ENCODE assay signal across 19 cellular contexts in the genomic region with DNA sequence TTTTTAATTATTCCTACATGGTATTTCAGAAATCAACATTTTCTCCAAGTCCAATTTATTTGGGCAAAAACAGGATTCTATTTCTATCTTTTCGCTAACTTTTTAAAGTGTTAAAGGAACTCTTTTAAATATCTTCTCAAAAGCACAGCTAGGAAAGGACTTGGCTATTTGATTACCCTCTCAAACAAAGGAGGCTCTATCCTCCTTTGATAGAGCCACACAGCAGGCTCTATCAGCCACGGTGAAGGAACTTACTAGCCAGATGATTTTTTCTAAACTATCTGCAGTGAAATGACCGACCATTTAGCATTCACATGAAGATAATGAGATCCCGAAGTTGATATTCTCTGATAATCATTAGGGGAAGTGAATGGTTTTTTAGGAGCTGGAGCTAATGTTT. TPM values are rescaled to one million over a fixed set of nuclear protein-coding genes. Genes with fewer than 3 reads are reported as not detected.
DNase-seq lines count a peak whose midpoint lies in the region; ATAC-seq and TF ChIP-seq lines count a peak whose summit lies in the region.
"Had no signal": no experiment of that assay in that cellular context is flagged by ENCODE, and none has a peak within 500 bp of the region (broad histone marks: within the 10 kb centered on the region; RNA-seq: fewer than 3 reads in every experiment).

No MANE protein-coding gene starts in this region.

- H3K9me3 ChIP-seq in SK-N-SH (no peaks in the 10 kb centered on the region), ectodermal cell (ENCODE audit: control insufficient read depth, low read length) (no peaks in the 10 kb centered on the region), Caco-2 (no peaks in the 10 kb centered on the region), upper lobe of right lung (no peaks in the 10 kb centered on the region)
- H3K9me3 ChIP-seq: BLaER1 treated with 17β-estradiol and CSF1 and Interleukin-3, amounts not matched to agents 10 nM and 100 nM had no signal

- no peak for TF ChIP-seq RAD21 in SK-N-SH (IDR thresholded peaks at IDR 0.05; ENCODE audit: low read length)

- H3K4me1 ChIP-seq in SK-N-SH (ENCODE audit: control insufficient read depth in 1 of 2, insufficient read depth in 2 of 2, low read depth in 1 of 2, low read length in 1 of 2) (peaks cover 0 to 10% of the 10 kb centered on the region in 2 experiments; a peak in 2 of 4 replicates), ectodermal cell (ENCODE audit: control insufficient read depth, insufficient read depth, low read length) (peaks cover 15% of the 10 kb centered on the region), Caco-2 (no peaks in the 10 kb centered on the region), upper lobe of right lung (no peaks in the 10 kb centered on the region)

- H3K4me1 Mint-ChIP-seq in Caco-2 (ENCODE audit: low read depth, unreplicated experiment) = no peaks in the 10 kb centered on the region
- H3K4me1 Mint-ChIP-seq: CD4-positive, alpha-beta memory T cell had no signal

- no peak for TF ChIP-seq CTCF in SK-N-SH (IDR thresholded peaks at IDR 0.05)
- no peak for TF ChIP-seq CTCF in Caco-2 (IDR thresholded peaks at IDR 0.05; ENCODE audit: insufficient read depth in 1 of 2, low read depth in 1 of 2, low read length in 1 of 2, severe bottlenecking in 1 of 2, unreplicated experiment in 1 of 2)
- no peak for TF ChIP-seq CTCF in upper lobe of right lung (IDR thresholded peaks at IDR 0.05)

- H3K9me2 ChIP-seq in SK-N-SH = no peaks in the 10 kb centered on the region

- no peak for ATAC-seq in upper lobe of right lung

- POLR2A ChIA-PET in SK-N-SH (lab: Yijun Ruan, JAX) = interaction anchor here (0.6 kb wide), 1 partner anchor 128 kb away, joined by 4 read pairs; no protein-coding TSS in a partner anchor
- POLR2A ChIA-PET in Caco-2 (lab: Charles Lee) = no interaction called here

- no peaks in the 10 kb centered on the region for H3K79me2 ChIP-seq in SK-N-SH (ENCODE audit: insufficient read depth)

- no peaks in the 10 kb centered on the region for H3K9me3 Mint-ChIP-seq in Caco-2 (ENCODE audit: unreplicated experiment)
- H3K9me3 Mint-ChIP-seq: CD4-positive, alpha-beta memory T cell had no signal

- no peak overlapping the region for H3K4me3 Mint-ChIP-seq in Caco-2 (ENCODE audit: unreplicated experiment)
- H3K4me3 Mint-ChIP-seq: CD4-positive, alpha-beta memory T cell had no signal

- no peak overlapping the region for H3K9ac ChIP-seq in SK-N-SH
- H3K9ac ChIP-seq: BLaER1 treated with 17β-estradiol and CSF1 and Interleukin-3, amounts not matched to agents 10 nM and 100 nM had no signal

- whole genome bisulfite sequencing in SK-N-SH (ENCODE audit: low lambda C conversion rate) = 44% methylated on average over 4 of the region's 4 CpGs
- WGBS in ectodermal cell, 2 experiments = 70 to 75% methylated on average over 4 of the region's 4 CpGs

- H3K27me3 ChIP-seq in SK-N-SH (ENCODE audit: insufficient read depth) (no peaks in the 10 kb centered on the region), ectodermal cell (ENCODE audit: control insufficient read depth, insufficient read depth, low read length, poor library complexity, severe bottlenecking) (no peaks in the 10 kb centered on the region), Caco-2 (replicated peaks; ENCODE audit: control insufficient read depth, insufficient read depth, low read length) (no peaks in the 10 kb centered on the region), upper lobe of right lung (no peaks in the 10 kb centered on the region)
- H3K27me3 ChIP-seq: BLaER1 treated with 17β-estradiol and CSF1 and Interleukin-3, amounts not matched to agents 10 nM and 100 nM had no signal

- no peak overlapping the region for H3K4me2 ChIP-seq in SK-N-SH
- H3K4me2 ChIP-seq: BLaER1 treated with 17β-estradiol and CSF1 and Interleukin-3, amounts not matched to agents 10 nM and 100 nM had no signal

- no peaks in the 10 kb centered on the region for H3F3A ChIP-seq in SK-N-SH (replicated peaks; ENCODE audit: insufficient read depth)

- BruUV-seq in Caco-2 (replicated peaks; lab: Mats Ljungman, UMichigan) = no TSS peak

- peak overlapping the region in 1 of 2 experiments; percentile 74; a peak in 2 of 4 replicates for H3K27ac ChIP-seq in SK-N-SH (ENCODE audit: low read depth in 2 of 2, low read length in 1 of 2)
- H3K27ac ChIP-seq in ectodermal cell (ENCODE audit: insufficient read depth, low read depth, low read length, poor library complexity, severe bottlenecking) = peak overlapping the region; percentile 26
- no peak overlapping the region for H3K27ac ChIP-seq in upper lobe of right lung
- H3K27ac ChIP-seq: BLaER1 treated with 17β-estradiol and CSF1 and Interleukin-3, amounts not matched to agents 10 nM and 100 nM; RWPE1 had no signal

- intact Hi-C loops in Caco-2 (cut with micrococcal nuclease; ENCODE audit: unreplicated experiment) = no loop called here
- intact Hi-C loops in upper lobe of right lung (cut with DNase I) = no loop called here

- no peak overlapping the region for H2AFZ ChIP-seq in SK-N-SH (ENCODE audit: low read depth)

- no peak overlapping the region for H3K27ac Mint-ChIP-seq in Caco-2 (ENCODE audit: unreplicated experiment)

- CTCF ChIA-PET in SK-N-SH (lab: Yijun Ruan, JAX) = interaction anchor here (1.1 to 3.6 kb wide), 4 partner anchors 9 to 161 kb away, joined by 3 to 18 read pairs (median 6); a partner anchor contains a TSS
- CTCF ChIA-PET in Caco-2 (lab: Charles Lee) = no interaction called here

- peak; percentile 85 for DNase-seq in COLO829 (ENCODE audit: low spot score)
- peak; percentile 46 for DNase-seq in SK-N-SH
- DNase-seq in midbrain (lab: John Stamatoyannopoulos, UW) = peak; percentile 15
- no peak for DNase-seq in erythroblast (lab: John Stamatoyannopoulos, UW)
- no peak for DNase-seq in Caco-2
- DNase-seq in NCI-H446 (lab: John Stamatoyannopoulos, UW) = no peak
- no peak for DNase-seq in upper lobe of right lung
- DNase-seq: 8988T; Calu3; CD4-positive, alpha-beta memory T cell; DMS153; Karpas-422; MV-4-11; NCI-H1694 treated with DMSO at 0.1 percent for 48 hours; SHP77 treated with DMSO at 0.1 percent for 48 hours had no signal

- H3K36me3 ChIP-seq in SK-N-SH (replicated peaks in 1 of 2; ENCODE audit: control insufficient read depth in 1 of 2, insufficient read depth in 2 of 2, low read length in 1 of 2) (peaks cover 24 to 54% of the 10 kb centered on the region in 2 experiments), ectodermal cell (ENCODE audit: control insufficient read depth, insufficient read depth, low read length) (peaks cover 24% of the 10 kb centered on the region), Caco-2 (ENCODE audit: control insufficient read depth, insufficient read depth, low read length) (peaks cover 4% of the 10 kb centered on the region), upper lobe of right lung (peaks cover 92% of the 10 kb centered on the region)

- no peak for TF ChIP-seq POLR2A in erythroblast (IDR thresholded peaks at IDR 0.05; ENCODE audit: low read length)

- H3K36me3 Mint-ChIP-seq in Caco-2 (ENCODE audit: insufficient read depth, unreplicated experiment) = peaks cover 32% of the 10 kb centered on the region

- no peaks in the 10 kb centered on the region for H3K27me3 Mint-ChIP-seq in Caco-2 (ENCODE audit: insufficient read depth, unreplicated experiment)
- H3K27me3 Mint-ChIP-seq: CD4-positive, alpha-beta memory T cell had no signal

- no peak for TF ChIP-seq EP300 in SK-N-SH (IDR thresholded peaks at IDR 0.05; ENCODE audit: borderline replicate concordance in 1 of 2, low read depth in 1 of 2, low read length in 1 of 2)

- H3K4me3 ChIP-seq in SK-N-SH (ENCODE audit: low read depth in 2 of 2, low read length in 1 of 2) = no peak overlapping the region
- no peak overlapping the region for H3K4me3 ChIP-seq in ectodermal cell (ENCODE audit: insufficient read depth, low read depth, low read length)
- H3K4me3 ChIP-seq in Caco-2 (ENCODE audit: low read depth, low read length) = no peak overlapping the region
- H3K4me3 ChIP-seq in upper lobe of right lung = no peak overlapping the region
- H3K4me3 ChIP-seq: BLaER1 treated with 17β-estradiol and CSF1 and Interleukin-3, amounts not matched to agents 10 nM and 100 nM had no signal

- no peaks in the 10 kb centered on the region for H4K20me1 ChIP-seq in SK-N-SH (ENCODE audit: insufficient read depth)

TF ChIP-seq in SK-N-SH, 30 proteins besides CTCF, POLR2A, EP300 and RAD21 (continues in another document):
- TF ChIP-seq JUND (IDR thresholded peaks at IDR 0.05) = no peak
- peak; percentile 8; the same call in 1 of the 2 replicates for TF ChIP-seq MXI1 (IDR thresholded peaks at IDR 0.05; ENCODE audit: low read depth, low read length)
- TF ChIP-seq, protein P1, sequence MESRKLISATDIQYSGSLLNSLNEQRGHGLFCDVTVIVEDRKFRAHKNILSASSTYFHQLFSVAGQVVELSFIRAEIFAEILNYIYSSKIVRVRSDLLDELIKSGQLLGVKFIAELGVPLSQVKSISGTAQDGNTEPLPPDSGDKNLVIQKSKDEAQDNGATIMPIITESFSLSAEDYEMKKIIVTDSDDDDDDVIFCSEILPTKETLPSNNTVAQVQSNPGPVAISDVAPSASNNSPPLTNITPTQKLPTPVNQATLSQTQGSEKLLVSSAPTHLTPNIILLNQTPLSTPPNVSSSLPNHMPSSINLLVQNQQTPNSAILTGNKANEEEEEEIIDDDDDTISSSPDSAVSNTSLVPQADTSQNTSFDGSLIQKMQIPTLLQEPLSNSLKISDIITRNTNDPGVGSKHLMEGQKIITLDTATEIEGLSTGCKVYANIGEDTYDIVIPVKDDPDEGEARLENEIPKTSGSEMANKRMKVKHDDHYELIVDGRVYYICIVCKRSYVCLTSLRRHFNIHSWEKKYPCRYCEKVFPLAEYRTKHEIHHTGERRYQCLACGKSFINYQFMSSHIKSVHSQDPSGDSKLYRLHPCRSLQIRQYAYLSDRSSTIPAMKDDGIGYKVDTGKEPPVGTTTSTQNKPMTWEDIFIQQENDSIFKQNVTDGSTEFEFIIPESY (IDR thresholded peaks at IDR 0.05; ENCODE audit: borderline replicate concordance, low read depth) = no peak

RNA-seq across cellular contexts. Expression of a gene that starts 9.1 kb away (rescaled TPM):
- 0.08 and 0.16 TPM in 2 replicates for polyA plus RNA-seq in SK-N-SH (2012; rRNA removed)
- 0.06 and 0.17 TPM in 2 replicates for polyA plus RNA-seq in SK-N-SH (2012; cell fraction: cytosol; rRNA removed)
- polyA plus RNA-seq in SK-N-SH (2012; cell fraction: nucleus; rRNA removed) = 0.02 and 0.08 TPM in 2 replicates
- polyA plus RNA-seq in ectodermal cell (2013, experiment 1 of 4) = not detected
- polyA plus RNA-seq in ectodermal cell (2013, experiment 2 of 4) = 0.11 TPM
- polyA plus RNA-seq in ectodermal cell (2013, experiment 3 of 4) = 0.21 TPM
- 0.16 TPM for polyA plus RNA-seq in ectodermal cell (2013, experiment 4 of 4)
- total RNA-seq in Caco-2 (2022) (not detected in 2 replicates), upper lobe of right lung (1.1 TPM)
- total RNA-seq: Calu3; CD4-positive, alpha-beta memory T cell; Daoy had no signal
- polyA plus RNA-seq: CD4-positive, alpha-beta memory T cell had no signal

Comparison
In these comparisons a context has a peak if more than half of its experiments do, and no peak if none do; other contexts are left out.
1. DNase-seq: peak in COLO829 (single experiment), SK-N-SH (single experiment) and midbrain (single experiment); none in erythroblast (0 of 2), Caco-2 (0 of 2), NCI-H446 (0 of 2) and upper lobe of right lung (single experiment).